Comparison of ENCODE assay signal across 1 cellular context in the genomic region with DNA sequence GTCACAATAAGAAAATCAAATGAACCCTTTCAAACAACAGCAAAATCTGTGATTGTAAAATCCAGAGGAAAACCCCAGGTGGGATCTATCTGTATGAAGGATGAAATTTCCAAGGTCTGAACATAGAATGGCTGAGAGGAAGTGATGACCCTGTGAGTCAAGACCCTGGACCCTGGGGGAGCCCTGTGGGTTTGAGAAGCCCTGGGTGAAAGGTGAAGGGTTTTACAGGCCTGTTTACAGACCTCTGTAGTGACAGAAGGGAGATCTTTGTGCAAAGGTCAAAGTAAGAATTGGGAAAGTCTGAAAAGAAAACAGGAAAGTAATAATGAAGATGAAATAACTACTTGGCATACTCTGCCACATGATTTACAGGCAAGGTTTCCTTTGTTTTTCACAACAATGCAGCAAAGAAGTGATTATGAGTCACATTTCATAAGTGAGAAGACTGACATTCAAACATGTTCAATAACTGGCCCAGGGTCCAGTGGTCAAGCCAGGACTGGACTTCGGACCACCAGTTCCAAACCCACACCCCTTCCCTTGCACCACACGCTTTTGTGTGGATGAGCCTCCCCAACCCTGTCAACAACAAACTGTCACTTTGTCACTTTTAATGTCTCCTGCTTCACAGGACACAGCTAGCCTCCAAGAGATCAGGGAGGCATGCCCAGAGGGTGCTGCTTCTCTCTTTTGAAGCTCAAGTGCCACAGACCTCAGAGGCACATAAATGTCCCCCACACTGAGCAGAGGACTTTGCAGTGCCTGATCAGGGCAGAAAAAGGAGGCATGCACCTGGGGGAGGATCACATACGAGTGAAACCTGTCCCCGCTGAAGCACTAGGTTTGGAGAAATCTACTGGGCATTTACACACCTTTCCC.
TF ChIP-seq lines count a peak whose summit lies in the region.

No MANE protein-coding gene starts in this region.

TF ChIP-seq in endothelial cell of umbilical vein, 7 proteins besides CTCF, POLR2A, EP300 and RAD21 (continued from another document):
- no peak for TF ChIP-seq POLR2AphosphoS5 (IDR thresholded peaks at IDR 0.05; ENCODE audit: insufficient read depth, low read depth, low read length)
TF ChIP-seq in endothelial cell of umbilical vein: peak in this region for 2.
